7 cellular contexts compared by ENCODE assay signal in the genomic region with DNA sequence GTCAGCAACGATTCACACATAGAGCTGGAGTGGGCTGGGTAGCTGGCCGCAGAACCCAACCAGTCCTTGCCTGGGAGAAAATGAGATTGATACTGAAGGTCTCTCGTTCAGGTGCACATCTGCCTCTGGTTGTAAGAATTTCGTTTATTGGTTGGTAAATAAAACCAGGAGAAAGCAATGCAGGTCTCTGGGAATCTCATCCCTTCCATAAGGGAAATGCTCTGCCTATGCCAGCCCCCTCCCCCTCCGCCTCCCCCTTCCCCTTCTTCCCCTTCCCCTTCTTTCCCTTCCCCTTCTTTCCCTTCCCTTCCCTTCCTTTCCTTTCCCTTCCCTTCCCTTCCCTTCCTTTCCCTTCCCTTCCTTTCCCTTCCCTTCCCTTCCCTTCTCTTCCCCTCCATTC.
"Had no signal": no experiment of that assay in that cellular context is flagged by ENCODE, and none has a peak within 500 bp of the region (broad histone marks: within the 10 kb centered on the region; RNA-seq: fewer than 3 reads in every experiment).

No MANE protein-coding gene starts in this region.

- FAIRE-seq: HTR-8/SVneo, K562 had no signal

- H3K27ac ChIP-seq: HL-60 had no signal

- H3K4me3 ChIP-seq: K562 had no signal

- DNase-seq: IMR-90, KBM-7, KG1 had no signal

- ATAC-seq: K562 had no signal

- H3K4me3 Mint-ChIP-seq: IgD-negative memory B cell had no signal

- H3K27me3 Mint-ChIP-seq: IgD-negative memory B cell had no signal

- H3K9me3 Mint-ChIP-seq: IgD-negative memory B cell had no signal
